ENCODE assay signal across 23 cellular contexts in the genomic region with DNA sequence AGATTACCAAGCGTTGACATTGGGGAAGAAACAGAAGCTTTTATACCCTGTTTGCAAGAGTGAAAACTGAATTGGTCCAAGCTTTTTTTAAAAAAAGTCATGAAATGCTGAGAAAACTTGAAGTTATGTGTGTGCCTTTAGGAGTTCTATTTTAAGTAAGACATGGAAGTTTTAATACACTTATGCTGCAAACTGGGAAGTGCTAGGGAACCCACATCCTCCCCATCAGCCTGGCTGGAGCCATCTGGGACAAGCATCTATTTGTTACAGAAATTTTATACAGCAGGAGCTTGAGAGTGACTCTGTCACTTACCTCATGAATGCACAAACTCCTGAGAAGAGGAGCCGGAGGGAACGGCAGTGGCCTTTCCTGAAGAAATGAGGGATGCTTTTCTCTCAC.
"Had no signal": no experiment of that assay in that cellular context is flagged by ENCODE, and none has a peak within 500 bp of the region (broad histone marks: within the 10 kb centered on the region; RNA-seq: fewer than 3 reads in every experiment).

No MANE protein-coding gene starts in this region.

- H3K4me3 ChIP-seq: esophagus squamous epithelium, gastrocnemius medialis, left ventricle myocardium inferior, sigmoid colon, thyroid gland had no signal

- DNase-seq: activated CD4-positive, alpha-beta T cell treated with anti-CD3 and anti-CD28 coated beads, Interleukin-2, amount 10 ng/mL, durations not matched to agents 24 days and 14 days; activated CD8-positive, alpha-beta memory T cell treated with anti-CD3 and anti-CD28 coated beads, Interleukin-2, amount 10 ng/mL, durations not matched to agents 7 days and 5 days; activated CD8-positive, alpha-beta T cell treated with anti-CD3 and anti-CD28 coated beads for 36 hours; activated effector memory CD4-positive, alpha-beta T cell treated with anti-CD3 and anti-CD28 coated beads, Interleukin-2, amount 50 U/mL, for 16 hours; activated naive CD4-positive, alpha-beta T cell treated with anti-CD3 and anti-CD28 coated beads, Interleukin-2, amount 50 U/mL, for 16 hours; activated naive CD8-positive, alpha-beta T cell treated with anti-CD3 and anti-CD28 coated beads, Interleukin-2, amount 50 U/mL, for 24 hours; activated T-cell treated with anti-CD3 and anti-CD28 coated beads for 4 hours; anterior cingulate cortex; dermis blood vessel endothelial cell; effector memory CD8-positive, alpha-beta T cell; esophagus squamous epithelium; gastrocnemius medialis; hypothalamus; left ventricle myocardium inferior; nephron progenitor cell; occipital lobe; retina; sigmoid colon; stimulated activated CD4-positive, alpha-beta T cell treated with anti-CD3 and anti-CD28 coated beads, Interleukin-4, amount 100 ng/mL, for 1 hour; stimulated activated naive CD4-positive, alpha-beta T cell; SW 1271; T-helper 17 cell; thyroid gland had no signal

- ATAC-seq: activated CD8-positive, alpha-beta memory T cell treated with anti-CD3 and anti-CD28 coated beads, Interleukin-2, amount 10 ng/mL, durations not matched to agents 7 days and 5 days; activated CD8-positive, alpha-beta T cell treated with anti-CD3 and anti-CD28 coated beads for 36 hours; activated naive CD8-positive, alpha-beta T cell treated with anti-CD3 and anti-CD28 coated beads, Interleukin-2, amount 50 U/mL, for 24 hours; effector memory CD8-positive, alpha-beta T cell; gastrocnemius medialis; T-helper 17 cell had no signal

- H3K4me1 ChIP-seq: esophagus squamous epithelium had no signal

- H3K27ac ChIP-seq: esophagus squamous epithelium, left ventricle myocardium inferior, thyroid gland had no signal

- H3K27me3 ChIP-seq: esophagus squamous epithelium, gastrocnemius medialis, sigmoid colon, thyroid gland had no signal

- H3K9me3 ChIP-seq: esophagus squamous epithelium, gastrocnemius medialis, left ventricle myocardium inferior, sigmoid colon, thyroid gland had no signal

- H3K36me3 ChIP-seq: esophagus squamous epithelium, gastrocnemius medialis, left ventricle myocardium inferior, sigmoid colon, thyroid gland had no signal
